ENCODE assay signal across 19 cellular contexts in the genomic region with DNA sequence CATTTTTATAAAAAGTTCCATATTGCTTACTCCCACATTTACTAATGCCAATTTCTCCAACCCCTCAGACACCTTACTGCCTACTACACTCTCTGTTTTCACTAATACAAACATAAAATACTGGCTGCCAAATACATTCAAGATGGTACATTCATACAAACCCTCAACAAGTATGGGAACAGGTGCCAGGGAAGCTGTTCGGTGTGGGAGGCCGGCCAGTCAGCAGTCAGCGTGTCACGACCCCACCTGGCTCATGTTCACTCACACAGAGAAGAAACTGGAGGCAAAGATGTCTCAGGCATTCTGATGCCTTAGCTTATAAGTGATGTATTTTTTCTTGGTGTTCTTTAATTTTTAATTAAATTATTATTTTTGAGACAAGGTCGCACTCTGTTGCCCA. TPM values are rescaled to one million over a fixed set of nuclear protein-coding genes. Genes with fewer than 3 reads are reported as not detected.
DNase-seq lines count a peak whose midpoint lies in the region; TF ChIP-seq lines count a peak whose summit lies in the region.
"Had no signal": no experiment of that assay in that cellular context is flagged by ENCODE, and none has a peak within 500 bp of the region (broad histone marks: within the 10 kb centered on the region; RNA-seq: fewer than 3 reads in every experiment).

No MANE protein-coding gene starts in this region.

- H3K27me3 ChIP-seq in ovary = no peaks in the 10 kb centered on the region

- H3K9me3 Mint-ChIP-seq in activated T-cell treated with anti-CD3 and anti-CD28 coated beads, Interleukin-2, amount 50 U/mL, for 24 hours = no peaks in the 10 kb centered on the region
- H3K9me3 Mint-ChIP-seq in progenitor cell of endocrine pancreas (ENCODE audit: low read depth) = no peaks in the 10 kb centered on the region
- H3K9me3 Mint-ChIP-seq: CD8-positive, alpha-beta memory T cell had no signal

- H3K4me3 ChIP-seq in HEK293 (ENCODE audit: low read depth, low read length) (no peak overlapping the region), ovary (no peak overlapping the region)

- CTCF ChIA-PET in HEK293 (lab: Yijun Ruan, JAX) = no interaction called here

- H3K27me3 Mint-ChIP-seq in activated T-cell treated with anti-CD3 and anti-CD28 coated beads, Interleukin-2, amount 50 U/mL, for 24 hours = no peaks in the 10 kb centered on the region
- H3K27me3 Mint-ChIP-seq in progenitor cell of endocrine pancreas = no peaks in the 10 kb centered on the region
- H3K27me3 Mint-ChIP-seq: CD8-positive, alpha-beta memory T cell had no signal

- H3K9me3 ChIP-seq in HEK293 (ENCODE audit: control insufficient read depth, insufficient read depth, low read depth, low read length) (no peaks in the 10 kb centered on the region), ovary (no peaks in the 10 kb centered on the region)

- TF ChIP-seq CTCF in HEK293 (tag by site-specific recombination; IDR thresholded peaks at IDR 0.05) (no peak), progenitor cell of endocrine pancreas (IDR thresholded peaks at IDR 0.05; ENCODE audit: unreplicated experiment) (no peak), ovary (IDR thresholded peaks at IDR 0.05) (no peak)

- H3K36me3 Mint-ChIP-seq in activated T-cell treated with anti-CD3 and anti-CD28 coated beads, Interleukin-2, amount 50 U/mL, for 24 hours (ENCODE audit: low read depth) = peaks cover 85% of the 10 kb centered on the region
- peaks cover 26% of the 10 kb centered on the region for H3K36me3 Mint-ChIP-seq in progenitor cell of endocrine pancreas (ENCODE audit: insufficient read depth)

- no peak overlapping the region for H3K4me3 Mint-ChIP-seq in activated T-cell treated with anti-CD3 and anti-CD28 coated beads, Interleukin-2, amount 50 U/mL, for 24 hours
- no peak overlapping the region for H3K4me3 Mint-ChIP-seq in progenitor cell of endocrine pancreas (ENCODE audit: low read depth)
- H3K4me3 Mint-ChIP-seq: CD8-positive, alpha-beta memory T cell had no signal

- DNase-seq in activated T-cell treated with anti-CD3 and anti-CD28 coated beads, Interleukin-2, amount 50 U/mL, for 24 hours = no peak
- DNase-seq in activated T-cell treated with anti-CD3 and anti-CD28 coated beads, Interleukin-2, amount 50 U/mL, for 48 hours = no peak
- peak; percentile 14 to 61 for DNase-seq in cerebellar nuclear complex (lab: John Stamatoyannopoulos, UW)
- DNase-seq in progenitor cell of endocrine pancreas (ENCODE audit: low spot score, unreplicated experiment) = no peak
- no peak for DNase-seq in ovary
- DNase-seq in stimulated activated CD8-positive, alpha-beta memory T cell treated with anti-CD3 and anti-CD28 coated beads, Interleukin-4, amount 100 ng/mL, for 48 hours = no peak
- DNase-seq in A172 (ENCODE audit: low spot score) = no peak
- DNase-seq: Calu3; CD8-positive, alpha-beta memory T cell; GDM1; Kasumi-1; NCI-H1417 treated with DMSO at 0.1 percent for 48 hours; NCI-H187 treated with DMSO at 0.1 percent for 48 hours; NCI-H2107; NCI-H2227 treated with DMSO at 0.1 percent for 48 hours; NCI-H510A; NK-92 treated with Interleukin-12 subunit alpha and Interleukin-12 subunit beta, amount 100 ng/mL, for 24 hours had no signal

- H3K4me1 Mint-ChIP-seq in activated T-cell treated with anti-CD3 and anti-CD28 coated beads, Interleukin-2, amount 50 U/mL, for 24 hours (ENCODE audit: low read depth) = no peaks in the 10 kb centered on the region
- peaks cover 2% of the 10 kb centered on the region for H3K4me1 Mint-ChIP-seq in progenitor cell of endocrine pancreas (ENCODE audit: low read depth)
- H3K4me1 Mint-ChIP-seq: CD8-positive, alpha-beta memory T cell had no signal

- peaks cover 13 to 85% of the 10 kb centered on the region in 2 experiments for H3K36me3 ChIP-seq in HEK293 (ENCODE audit: control insufficient read depth in 2 of 2, insufficient read depth in 1 of 2, low read length in 2 of 2)
- H3K36me3 ChIP-seq in ovary = no peaks in the 10 kb centered on the region

- WGBS in ovary, 3 donors = 60 to 80% (median 65%) methylated on average over 5 of the region's 5 CpGs

- peak overlapping the region; percentile 71 for H3K27ac Mint-ChIP-seq in activated T-cell treated with anti-CD3 and anti-CD28 coated beads, Interleukin-2, amount 50 U/mL, for 24 hours
- peak overlapping the region; percentile 46 for H3K27ac Mint-ChIP-seq in progenitor cell of endocrine pancreas

- no peak overlapping the region for H3K27ac ChIP-seq in HEK293 (ENCODE audit: extremely low read depth, low read depth, low read length)
- no peak overlapping the region for H3K27ac ChIP-seq in ovary
- H3K27ac ChIP-seq: C4-2B had no signal

- no peak for TF ChIP-seq POLR2A in ovary (IDR thresholded peaks at IDR 0.05)

- H3K4me1 ChIP-seq in HEK293 (ENCODE audit: control insufficient read depth, insufficient read depth, low read length) = no peaks in the 10 kb centered on the region
- H3K4me1 ChIP-seq in ovary (ENCODE audit: insufficient read depth) = no peaks in the 10 kb centered on the region

- no peak for TF ChIP-seq EP300 in ovary (IDR thresholded peaks at IDR 0.05)

- intact Hi-C loops in ovary (cut with DNase I) = no loop called here

- POLR2A ChIA-PET in HEK293 (lab: Yijun Ruan, JAX) = no interaction called here

TF ChIP-seq in HEK293, 187 proteins besides CTCF, POLR2A, EP300 and RAD21:
- TF ChIP-seq, protein P1, sequence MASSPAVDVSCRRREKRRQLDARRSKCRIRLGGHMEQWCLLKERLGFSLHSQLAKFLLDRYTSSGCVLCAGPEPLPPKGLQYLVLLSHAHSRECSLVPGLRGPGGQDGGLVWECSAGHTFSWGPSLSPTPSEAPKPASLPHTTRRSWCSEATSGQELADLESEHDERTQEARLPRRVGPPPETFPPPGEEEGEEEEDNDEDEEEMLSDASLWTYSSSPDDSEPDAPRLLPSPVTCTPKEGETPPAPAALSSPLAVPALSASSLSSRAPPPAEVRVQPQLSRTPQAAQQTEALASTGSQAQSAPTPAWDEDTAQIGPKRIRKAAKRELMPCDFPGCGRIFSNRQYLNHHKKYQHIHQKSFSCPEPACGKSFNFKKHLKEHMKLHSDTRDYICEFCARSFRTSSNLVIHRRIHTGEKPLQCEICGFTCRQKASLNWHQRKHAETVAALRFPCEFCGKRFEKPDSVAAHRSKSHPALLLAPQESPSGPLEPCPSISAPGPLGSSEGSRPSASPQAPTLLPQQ (tag by site-specific recombination; IDR thresholded peaks at IDR 0.05) = no peak
- TF ChIP-seq, protein P2, sequence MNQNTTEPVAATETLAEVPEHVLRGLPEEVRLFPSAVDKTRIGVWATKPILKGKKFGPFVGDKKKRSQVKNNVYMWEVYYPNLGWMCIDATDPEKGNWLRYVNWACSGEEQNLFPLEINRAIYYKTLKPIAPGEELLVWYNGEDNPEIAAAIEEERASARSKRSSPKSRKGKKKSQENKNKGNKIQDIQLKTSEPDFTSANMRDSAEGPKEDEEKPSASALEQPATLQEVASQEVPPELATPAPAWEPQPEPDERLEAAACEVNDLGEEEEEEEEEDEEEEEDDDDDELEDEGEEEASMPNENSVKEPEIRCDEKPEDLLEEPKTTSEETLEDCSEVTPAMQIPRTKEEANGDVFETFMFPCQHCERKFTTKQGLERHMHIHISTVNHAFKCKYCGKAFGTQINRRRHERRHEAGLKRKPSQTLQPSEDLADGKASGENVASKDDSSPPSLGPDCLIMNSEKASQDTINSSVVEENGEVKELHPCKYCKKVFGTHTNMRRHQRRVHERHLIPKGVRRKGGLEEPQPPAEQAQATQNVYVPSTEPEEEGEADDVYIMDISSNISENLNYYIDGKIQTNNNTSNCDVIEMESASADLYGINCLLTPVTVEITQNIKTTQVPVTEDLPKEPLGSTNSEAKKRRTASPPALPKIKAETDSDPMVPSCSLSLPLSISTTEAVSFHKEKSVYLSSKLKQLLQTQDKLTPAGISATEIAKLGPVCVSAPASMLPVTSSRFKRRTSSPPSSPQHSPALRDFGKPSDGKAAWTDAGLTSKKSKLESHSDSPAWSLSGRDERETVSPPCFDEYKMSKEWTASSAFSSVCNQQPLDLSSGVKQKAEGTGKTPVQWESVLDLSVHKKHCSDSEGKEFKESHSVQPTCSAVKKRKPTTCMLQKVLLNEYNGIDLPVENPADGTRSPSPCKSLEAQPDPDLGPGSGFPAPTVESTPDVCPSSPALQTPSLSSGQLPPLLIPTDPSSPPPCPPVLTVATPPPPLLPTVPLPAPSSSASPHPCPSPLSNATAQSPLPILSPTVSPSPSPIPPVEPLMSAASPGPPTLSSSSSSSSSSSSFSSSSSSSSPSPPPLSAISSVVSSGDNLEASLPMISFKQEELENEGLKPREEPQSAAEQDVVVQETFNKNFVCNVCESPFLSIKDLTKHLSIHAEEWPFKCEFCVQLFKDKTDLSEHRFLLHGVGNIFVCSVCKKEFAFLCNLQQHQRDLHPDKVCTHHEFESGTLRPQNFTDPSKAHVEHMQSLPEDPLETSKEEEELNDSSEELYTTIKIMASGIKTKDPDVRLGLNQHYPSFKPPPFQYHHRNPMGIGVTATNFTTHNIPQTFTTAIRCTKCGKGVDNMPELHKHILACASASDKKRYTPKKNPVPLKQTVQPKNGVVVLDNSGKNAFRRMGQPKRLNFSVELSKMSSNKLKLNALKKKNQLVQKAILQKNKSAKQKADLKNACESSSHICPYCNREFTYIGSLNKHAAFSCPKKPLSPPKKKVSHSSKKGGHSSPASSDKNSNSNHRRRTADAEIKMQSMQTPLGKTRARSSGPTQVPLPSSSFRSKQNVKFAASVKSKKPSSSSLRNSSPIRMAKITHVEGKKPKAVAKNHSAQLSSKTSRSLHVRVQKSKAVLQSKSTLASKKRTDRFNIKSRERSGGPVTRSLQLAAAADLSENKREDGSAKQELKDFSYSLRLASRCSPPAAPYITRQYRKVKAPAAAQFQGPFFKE (tag by site-specific recombination; IDR thresholded peaks at IDR 0.05; ENCODE audit: borderline replicate concordance) = no peak
- TF ChIP-seq SCRT2 (tag by site-specific recombination; IDR thresholded peaks at IDR 0.05) (peak; percentile 43; the same call in 1 of the 2 replicates), ZBTB17 (tag by site-specific recombination; IDR thresholded peaks at IDR 0.05) (no peak)
- TF ChIP-seq, protein P3, sequence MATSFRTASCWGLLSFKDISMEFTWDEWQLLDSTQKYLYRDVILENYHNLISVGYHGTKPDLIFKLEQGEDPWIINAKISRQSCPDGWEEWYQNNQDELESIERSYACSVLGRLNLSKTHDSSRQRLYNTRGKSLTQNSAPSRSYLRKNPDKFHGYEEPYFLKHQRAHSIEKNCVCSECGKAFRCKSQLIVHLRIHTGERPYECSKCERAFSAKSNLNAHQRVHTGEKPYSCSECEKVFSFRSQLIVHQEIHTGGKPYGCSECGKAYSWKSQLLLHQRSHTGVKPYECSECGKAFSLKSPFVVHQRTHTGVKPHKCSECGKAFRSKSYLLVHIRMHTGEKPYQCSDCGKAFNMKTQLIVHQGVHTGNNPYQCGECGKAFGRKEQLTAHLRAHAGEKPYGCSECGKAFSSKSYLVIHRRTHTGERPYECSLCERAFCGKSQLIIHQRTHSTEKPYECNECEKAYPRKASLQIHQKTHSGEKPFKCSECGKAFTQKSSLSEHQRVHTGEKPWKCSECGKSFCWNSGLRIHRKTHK (tag by site-specific recombination; IDR thresholded peaks at IDR 0.05) = no peak

RNA-seq across cellular contexts. Expression of a gene that starts 42.4 kb away (rescaled TPM):
- total RNA-seq in progenitor cell of endocrine pancreas (212 and 216 TPM in 2 replicates), ovary (100 to 1,000 TPM in 2 of 7 donors, 10 to 100 TPM in 5; 67.3 to 102 (median 87.1) TPM)
- polyA plus RNA-seq in ovary = 10 to 100 TPM; 56.3 to 61.0 TPM
- total RNA-seq in A172 (2014; rRNA removed; shearing (Covaris generic)) = 106 and 123 TPM in 2 replicates

Comparison
In these comparisons a context has a peak if more than half of its experiments do, and no peak if none do; other contexts are left out.
1. DNase-seq: peak in cerebellar nuclear complex (2 of 2); none in activated T-cell treated with anti-CD3 and anti-CD28 coated beads, Interleukin-2, amount 50 U/mL, for 24 hours (single experiment), activated T-cell treated with anti-CD3 and anti-CD28 coated beads, Interleukin-2, amount 50 U/mL, for 48 hours (0 of 2), progenitor cell of endocrine pancreas (single experiment), ovary (0 of 5), stimulated activated CD8-positive, alpha-beta memory T cell treated with anti-CD3 and anti-CD28 coated beads, Interleukin-4, amount 100 ng/mL, for 48 hours (single experiment) and A172 (single experiment).